Comparison of ENCODE assay signal across 8 cellular contexts in genomic region chr17:7240375-7240774, GRCh38. TPM values are rescaled to one million over a fixed set of nuclear protein-coding genes. Genes with fewer than 3 reads are reported as not detected.
DNase-seq lines count a peak whose midpoint lies in the region; ATAC-seq, FAIRE-seq and TF ChIP-seq lines count a peak whose summit lies in the region.

No MANE protein-coding gene starts in this region.

- no peak overlapping the region for H4K12ac ChIP-seq in trophoblast cell (ENCODE audit: low read depth, low read length)

- H3K4me2 ChIP-seq in DOHH2 (ENCODE audit: low read length) (peak overlapping the region; percentile 97), OCI-LY3 (ENCODE audit: low read length) (peak overlapping the region; percentile 96), H1 (ENCODE audit: insufficient read depth in 1 of 2, low read depth in 2 of 2, low read length in 2 of 2) (peak overlapping the region; percentile 92 to 93; a peak in 3 of 4 replicates), trophoblast cell (ENCODE audit: low read length) (peak overlapping the region; percentile 92)

- no peak for FAIRE-seq in H1 (lab: Jason Lieb, UNC)

- H2AK5ac ChIP-seq in H1 (ENCODE audit: low read depth, low read length) (no peak overlapping the region), trophoblast cell (ENCODE audit: low read length) (no peak overlapping the region)

- peak overlapping the region; percentile 78 for H3K27ac ChIP-seq in DOHH2 (ENCODE audit: low read depth, low read length)
- H3K27ac ChIP-seq in OCI-LY3 (ENCODE audit: low read length) = peak overlapping the region; percentile 86
- no peak overlapping the region; the same call in 1 of the 2 replicates for H3K27ac ChIP-seq in H1 (ENCODE audit: low read depth, low read length)
- no peak overlapping the region for H3K27ac ChIP-seq in trophoblast cell (ENCODE audit: low read depth, low read length)

- no peak overlapping the region for H2BK15ac ChIP-seq in H1 (ENCODE audit: low read length)

- TF ChIP-seq RAD21 in H1 (IDR thresholded peaks at IDR 0.05 in 1 of 2, conservative IDR thresholded peaks at IDR 0.05 in 1 of 2; ENCODE audit: low read depth in 2 of 2, low read length in 2 of 2) = no peak

- TF ChIP-seq POLR2A in H1 (IDR thresholded peaks at IDR 0.05; ENCODE audit: control extremely low read depth in 1 of 2, low read depth in 2 of 2, low read length in 2 of 2) = no peak

- H3K56ac ChIP-seq in H1 (replicated peaks; ENCODE audit: insufficient read length, low read depth, low read length) = no peak overlapping the region

- peaks cover 51% of the 10 kb centered on the region for H3K4me1 ChIP-seq in DOHH2 (ENCODE audit: control insufficient read depth, low read length)
- H3K4me1 ChIP-seq in OCI-LY3 (ENCODE audit: low read length) = peaks cover 31% of the 10 kb centered on the region
- peaks cover 5 to 20% (median 12%) of the 10 kb centered on the region in 4 experiments; a peak in 6 of 7 replicates for H3K4me1 ChIP-seq in H1 (replicated peaks in 1 of 4; ENCODE audit: control insufficient read depth in 3 of 4, insufficient read depth in 4 of 4, low read length in 3 of 4)
- peaks cover 16 to 21% of the 10 kb centered on the region in 2 experiments for H3K4me1 ChIP-seq in trophoblast cell (ENCODE audit: control insufficient read depth in 1 of 2, insufficient read depth in 2 of 2, low read length in 2 of 2)

- 84% methylated on average over 4 of the region's 4 CpGs; no CpG with 5 or more reads in 1 of the 2 experiments for WGBS in H1 (ENCODE audit: extremely low coverage in 1 of 2, insufficient coverage in 1 of 2, insufficient read length in 1 of 2, insufficient replicate concordance in 2 of 2, low coverage in 1 of 2, low lambda C conversion rate in 2 of 2, missing lambda C conversion rate in 1 of 2), 2 experiments
- WGBS in trophoblast cell (ENCODE audit: extremely low coverage, insufficient coverage, insufficient read length) = no CpG with 5 or more reads among the region's 4 CpGs

- H3K79me1 ChIP-seq in H1 (ENCODE audit: low read depth, low read length) (peaks cover 8% of the 10 kb centered on the region; the same call in 1 of the 2 replicates), trophoblast cell (ENCODE audit: low read length) (peaks cover 27% of the 10 kb centered on the region)

- H3K36me3 ChIP-seq in DOHH2 (ENCODE audit: control insufficient read depth, low read length) (peaks cover 64% of the 10 kb centered on the region), OCI-LY3 (replicated peaks; ENCODE audit: low read depth, low read length) (peaks cover 13% of the 10 kb centered on the region), H1 (ENCODE audit: control insufficient read depth in 2 of 4, insufficient read depth in 4 of 4, low read length in 3 of 4) (peaks cover 12 to 45% (median 30%) of the 10 kb centered on the region in 4 experiments; a peak in 7 of 8 replicates), trophoblast cell (ENCODE audit: control insufficient read depth in 1 of 2, insufficient read depth in 2 of 2, low read length in 2 of 2) (peaks cover 27 to 41% of the 10 kb centered on the region in 2 experiments)

- H2BK120ac ChIP-seq in H1 (replicated peaks; ENCODE audit: low read depth, low read length) = no peak overlapping the region
- H2BK120ac ChIP-seq in trophoblast cell (ENCODE audit: insufficient read depth, low read length, poor library complexity) = no peak overlapping the region

- H3K4me3 ChIP-seq in DOHH2 (ENCODE audit: low read length) = peak overlapping the region; percentile 100
- H3K4me3 ChIP-seq in OCI-LY3 (ENCODE audit: low read length) = peak overlapping the region; percentile 94
- H3K4me3 ChIP-seq in H1 (ENCODE audit: extremely low read depth in 1 of 4, insufficient read depth in 2 of 4, low read depth in 3 of 4, low read length in 4 of 4) = peak overlapping the region; percentile 19 to 90 (median 77); a peak in 3 of 8 replicates
- H3K4me3 ChIP-seq in trophoblast cell (ENCODE audit: low read depth, low read length) = no peak overlapping the region

- H3K23me2 ChIP-seq in H1 (ENCODE audit: low read depth, low read length) = peaks cover 18% of the 10 kb centered on the region

- H2AFZ ChIP-seq in OCI-LY3 (ENCODE audit: low read depth, low read length) = no peak overlapping the region
- H2AFZ ChIP-seq in H1 (ENCODE audit: low read length) = no peak overlapping the region
- no peak overlapping the region for H2AFZ ChIP-seq in trophoblast cell (ENCODE audit: insufficient read depth, low read length, poor library complexity)

- H3K27me3 ChIP-seq in DOHH2 (ENCODE audit: control insufficient read depth, low read length) (no peaks in the 10 kb centered on the region), OCI-LY3 (ENCODE audit: low read depth, low read length) (no peaks in the 10 kb centered on the region), H1 (replicated peaks in 1 of 4; ENCODE audit: control insufficient read depth in 3 of 4, extremely low read depth in 1 of 4, insufficient read depth in 3 of 4, low read length in 3 of 4) (no peaks in the 10 kb centered on the region), trophoblast cell (ENCODE audit: insufficient read depth, low read length) (no peaks in the 10 kb centered on the region)

- H3F3A ChIP-seq in DOHH2 (ENCODE audit: control insufficient read depth, insufficient read depth) = peaks cover 49% of the 10 kb centered on the region

- H3K18ac ChIP-seq in H1 (ENCODE audit: extremely low read depth, low read length) (no peak overlapping the region), trophoblast cell (ENCODE audit: low read length) (no peak overlapping the region)

- no peaks in the 10 kb centered on the region for H3K9me2 ChIP-seq in DOHH2 (replicated peaks; ENCODE audit: control insufficient read depth, low read length)

- ATAC-seq in HG03565 (IDR thresholded peaks at IDR 0.05; ENCODE audit: unreplicated experiment) (no peak), GM19023 (IDR thresholded peaks at IDR 0.05; ENCODE audit: unreplicated experiment) (no peak), HG02981 (IDR thresholded peaks at IDR 0.05; ENCODE audit: unreplicated experiment) (no peak)

- no peak overlapping the region for H4K5ac ChIP-seq in H1 (ENCODE audit: insufficient read length, low read depth, low read length)

- no peak for DNase-seq in H1 (ENCODE audit: low read depth in 1 of 2, low spot score in 2 of 2)
- DNase-seq in trophoblast cell = no peak
- DNase-seq in NCI-H1436 treated with DMSO at 0.1 percent for 48 hours (lab: John Stamatoyannopoulos, UW) = no peak

- H2BK20ac ChIP-seq in H1 (ENCODE audit: low read length) = no peak overlapping the region

- H2BK5ac ChIP-seq in H1 (ENCODE audit: low read depth, low read length) = no peak overlapping the region
- no peak overlapping the region for H2BK5ac ChIP-seq in trophoblast cell (ENCODE audit: low read depth, low read length, poor library complexity)

- H3K9me3 ChIP-seq in DOHH2 (ENCODE audit: control insufficient read depth, insufficient read depth, low read length) (no peaks in the 10 kb centered on the region), OCI-LY3 (ENCODE audit: insufficient read depth, low read length) (no peaks in the 10 kb centered on the region), H1 (ENCODE audit: insufficient read depth in 2 of 2, low read depth in 1 of 2, low read length in 1 of 2) (no peaks in the 10 kb centered on the region), trophoblast cell (ENCODE audit: insufficient read depth, low read depth, low read length) (peaks cover 4% of the 10 kb centered on the region)

- POLR2A ChIA-PET in H1 (lab: Charles Lee; ENCODE audit: partially characterized antibody) = interaction anchor here (0.9 to 19.7 kb wide), 10 partner anchors 8 to 84 kb away, joined by 3 to 386 read pairs (median 8); partner anchors contain the start of genes ACADVL, CLDN7, CTDNEP1 and DLG4

- TF ChIP-seq EP300 in H1 (IDR thresholded peaks at IDR 0.05; ENCODE audit: borderline replicate concordance in 1 of 2, low read depth in 2 of 2, low read length in 2 of 2) = no peak

- H3K9ac ChIP-seq in OCI-LY3 (ENCODE audit: low read length) = peak overlapping the region; percentile 58
- H3K9ac ChIP-seq in H1 (replicated peaks in 1 of 4; ENCODE audit: extremely low read depth in 1 of 4, low read depth in 3 of 4, low read length in 3 of 4) = no peak overlapping the region
- H3K9ac ChIP-seq in trophoblast cell (ENCODE audit: low read length) = no peak overlapping the region

- no peak overlapping the region for H3K23ac ChIP-seq in H1 (ENCODE audit: insufficient read length)
- H3K23ac ChIP-seq in trophoblast cell (ENCODE audit: low read length) = no peak overlapping the region

- H4K8ac ChIP-seq in H1 (ENCODE audit: extremely low read depth, insufficient read depth, low read length) = no peak overlapping the region
- H4K8ac ChIP-seq in trophoblast cell (ENCODE audit: low read depth, low read length) = no peak overlapping the region

- H3K79me2 ChIP-seq in DOHH2 (ENCODE audit: control insufficient read depth, low read length) (peaks cover 60% of the 10 kb centered on the region), OCI-LY3 (ENCODE audit: low read length) (peaks cover 48% of the 10 kb centered on the region), H1 (ENCODE audit: control insufficient read depth in 1 of 2, insufficient read depth in 2 of 2, low read length in 2 of 2) (peaks cover 0 to 48% of the 10 kb centered on the region in 2 experiments; a peak in 2 of 4 replicates), trophoblast cell (ENCODE audit: control insufficient read depth, insufficient read depth, low read length, poor library complexity) (peaks cover 26% of the 10 kb centered on the region)

- no peak overlapping the region for H4K91ac ChIP-seq in H1 (replicated peaks; ENCODE audit: insufficient read length, low read length)
- H4K91ac ChIP-seq in trophoblast cell (ENCODE audit: low read depth, low read length) = no peak overlapping the region

- CTCF ChIA-PET in H1 (lab: Charles Lee; ENCODE audit: partially characterized antibody) = interaction anchor here (0.8 to 6.4 kb wide), 4 partner anchors 20 to 208 kb away, joined by 3 to 46 read pairs (median 14); partner anchors contain the start of genes ACADVL and DLG4

- no peak for TF ChIP-seq CTCF in DOHH2 (IDR thresholded peaks at IDR 0.05; ENCODE audit: low read depth, low read length, poor library complexity, severe bottlenecking)
- no peak for TF ChIP-seq CTCF in OCI-LY3 (IDR thresholded peaks at IDR 0.05; ENCODE audit: low read depth, low read length)
- no peak for TF ChIP-seq CTCF in H1 (IDR thresholded peaks at IDR 0.05; ENCODE audit: control extremely low read depth in 1 of 3, insufficient read depth in 1 of 3, low read depth in 1 of 3, low read length in 3 of 3)

- H4K20me1 ChIP-seq in DOHH2 (ENCODE audit: control insufficient read depth, insufficient read depth, low read depth, low read length) = peaks cover 8% of the 10 kb centered on the region; the same call in 1 of the 2 replicates
- H4K20me1 ChIP-seq in OCI-LY3 (ENCODE audit: insufficient read depth, low read length) = peaks cover 5% of the 10 kb centered on the region
- H4K20me1 ChIP-seq in H1 (replicated peaks in 1 of 2; ENCODE audit: control insufficient read depth in 1 of 2, insufficient read depth in 2 of 2, low read length in 2 of 2) = peaks cover 10 to 15% of the 10 kb centered on the region in 2 experiments

- no peak overlapping the region for H3K4ac ChIP-seq in H1 (replicated peaks; ENCODE audit: insufficient read length, low read depth, low read length)
- H3K4ac ChIP-seq in trophoblast cell (ENCODE audit: low read depth, low read length) = peak overlapping the region; percentile 44

- no peak overlapping the region for H3K14ac ChIP-seq in H1 (ENCODE audit: insufficient read length)
- H3K14ac ChIP-seq in trophoblast cell (ENCODE audit: low read length) = no peak overlapping the region

- H2BK12ac ChIP-seq in H1 (ENCODE audit: low read depth, low read length) = no peak overlapping the region
- H2BK12ac ChIP-seq in trophoblast cell (ENCODE audit: low read length) = no peak overlapping the region

RNA-seq across cellular contexts. Expression of gene PHF23, which starts 1.1 kb away (rescaled TPM):
- total RNA-seq in H1 (2021; fragmentation: NEBNext Ultra II Directional; extraction: Animal tissue kit (Norgen Biotek cat#: 25700)) = 62.8 and 65.1 TPM in 2 replicates
- 46.5 and 47.5 TPM in 2 replicates for polyA plus RNA-seq in H1 (2011; rRNA removed)
- polyA plus RNA-seq in H1 (2011; cell fraction: cytosol; rRNA removed) = 45.6 TPM
- polyA plus RNA-seq in H1 (2011; cell fraction: nucleus; rRNA removed) = 44.4 TPM
- polyA plus RNA-seq in H1 (2012, experiment 1 of 2) = 57.1 to 63.2 TPM (median 57.6 TPM) in 4 replicates
- polyA plus RNA-seq in H1 (2012, experiment 2 of 2) = 65.8 TPM
- 66.2 TPM for polyA plus RNA-seq in H1 (2013, experiment 1 of 2)
- polyA plus RNA-seq in H1 (2013, experiment 2 of 2) = 69.5 TPM
- 46.8 and 59.7 TPM in 2 replicates for polyA minus RNA-seq in H1 (2011; rRNA and poly(A)+ RNA removed)
- 27.7 TPM for polyA minus RNA-seq in H1 (2011; cell fraction: cytosol; rRNA and poly(A)+ RNA removed)
- polyA minus RNA-seq in H1 (2011; cell fraction: nucleus; rRNA and poly(A)+ RNA removed) = 19.8 TPM
- polyA plus RNA-seq in trophoblast cell (2013) = 127 and 128 TPM in 2 replicates

RNA-seq across cellular contexts. Expression of gene GABARAP, which starts 1.9 kb away (rescaled TPM):
- 252 and 265 TPM in 2 replicates for total RNA-seq in H1 (2021; fragmentation: NEBNext Ultra II Directional; extraction: Animal tissue kit (Norgen Biotek cat#: 25700))
- polyA plus RNA-seq in H1 (2011; rRNA removed) = 351 and 581 TPM in 2 replicates
- polyA plus RNA-seq in H1 (2011; cell fraction: cytosol; rRNA removed) = 311 TPM
- 154 TPM for polyA plus RNA-seq in H1 (2011; cell fraction: nucleus; rRNA removed)
- polyA plus RNA-seq in H1 (2012, experiment 1 of 2) = 343 to 418 TPM (median 350 TPM) in 4 replicates
- polyA plus RNA-seq in H1 (2012, experiment 2 of 2) = 370 TPM
- polyA plus RNA-seq in H1 (2013, experiment 1 of 2) = 374 TPM
- 396 TPM for polyA plus RNA-seq in H1 (2013, experiment 2 of 2)
- 207 and 212 TPM in 2 replicates for polyA minus RNA-seq in H1 (2011; rRNA and poly(A)+ RNA removed)
- 78.2 TPM for polyA minus RNA-seq in H1 (2011; cell fraction: cytosol; rRNA and poly(A)+ RNA removed)
- polyA minus RNA-seq in H1 (2011; cell fraction: nucleus; rRNA and poly(A)+ RNA removed) = 77.3 TPM
- polyA plus RNA-seq in trophoblast cell (2013) = 1,014 and 1,021 TPM in 2 replicates

RNA-seq across cellular contexts. Expression of gene DVL2, which starts 6.1 kb away (rescaled TPM):
- 59.3 and 59.6 TPM in 2 replicates for total RNA-seq in H1 (2021; fragmentation: NEBNext Ultra II Directional; extraction: Animal tissue kit (Norgen Biotek cat#: 25700))
- 19.0 and 29.7 TPM in 2 replicates for polyA plus RNA-seq in H1 (2011; rRNA removed)
- 15.8 TPM for polyA plus RNA-seq in H1 (2011; cell fraction: cytosol; rRNA removed)
- polyA plus RNA-seq in H1 (2011; cell fraction: nucleus; rRNA removed) = 56.7 TPM
- 47.0 to 54.8 TPM (median 48.8 TPM) in 4 replicates for polyA plus RNA-seq in H1 (2012, experiment 1 of 2)
- polyA plus RNA-seq in H1 (2012, experiment 2 of 2) = 44.2 TPM
- 28.5 TPM for polyA plus RNA-seq in H1 (2013, experiment 1 of 2)
- 25.2 TPM for polyA plus RNA-seq in H1 (2013, experiment 2 of 2)
- 20.1 and 32.9 TPM in 2 replicates for polyA minus RNA-seq in H1 (2011; rRNA and poly(A)+ RNA removed)
- polyA minus RNA-seq in H1 (2011; cell fraction: cytosol; rRNA and poly(A)+ RNA removed) = 19.4 TPM
- polyA minus RNA-seq in H1 (2011; cell fraction: nucleus; rRNA and poly(A)+ RNA removed) = 46.9 TPM
- 34.2 and 34.4 TPM in 2 replicates for polyA plus RNA-seq in trophoblast cell (2013)

RNA-seq across cellular contexts. Expression of gene CTDNEP1, which starts 11.2 kb away (rescaled TPM):
- 120 and 123 TPM in 2 replicates for total RNA-seq in H1 (2021; fragmentation: NEBNext Ultra II Directional; extraction: Animal tissue kit (Norgen Biotek cat#: 25700))
- 106 and 114 TPM in 2 replicates for polyA plus RNA-seq in H1 (2011; rRNA removed)
- polyA plus RNA-seq in H1 (2011; cell fraction: cytosol; rRNA removed) = 88.4 TPM
- 152 TPM for polyA plus RNA-seq in H1 (2011; cell fraction: nucleus; rRNA removed)
- polyA plus RNA-seq in H1 (2012, experiment 1 of 2) = 123 to 148 TPM (median 139 TPM) in 4 replicates
- 151 TPM for polyA plus RNA-seq in H1 (2012, experiment 2 of 2)
- polyA plus RNA-seq in H1 (2013, experiment 1 of 2) = 94.4 TPM
- 102 TPM for polyA plus RNA-seq in H1 (2013, experiment 2 of 2)
- polyA minus RNA-seq in H1 (2011; rRNA and poly(A)+ RNA removed) = 123 and 147 TPM in 2 replicates
- polyA minus RNA-seq in H1 (2011; cell fraction: cytosol; rRNA and poly(A)+ RNA removed) = 79.0 TPM
- polyA minus RNA-seq in H1 (2011; cell fraction: nucleus; rRNA and poly(A)+ RNA removed) = 82.6 TPM
- polyA plus RNA-seq in trophoblast cell (2013) = 137 and 140 TPM in 2 replicates

RNA-seq across cellular contexts. Expression of gene ELP5, which starts 11.6 kb away (rescaled TPM):
- total RNA-seq in H1 (2021; fragmentation: NEBNext Ultra II Directional; extraction: Animal tissue kit (Norgen Biotek cat#: 25700)) = 75.4 and 78.1 TPM in 2 replicates
- 107 and 117 TPM in 2 replicates for polyA plus RNA-seq in H1 (2011; rRNA removed)
- 97.9 TPM for polyA plus RNA-seq in H1 (2011; cell fraction: cytosol; rRNA removed)
- polyA plus RNA-seq in H1 (2011; cell fraction: nucleus; rRNA removed) = 68.1 TPM
- polyA plus RNA-seq in H1 (2012, experiment 1 of 2) = 78.7 to 99.0 TPM (median 88.0 TPM) in 4 replicates
- polyA plus RNA-seq in H1 (2012, experiment 2 of 2) = 129 TPM
- 56.8 TPM for polyA plus RNA-seq in H1 (2013, experiment 1 of 2)
- 61.9 TPM for polyA plus RNA-seq in H1 (2013, experiment 2 of 2)
- polyA minus RNA-seq in H1 (2011; rRNA and poly(A)+ RNA removed) = 35.6 and 43.4 TPM in 2 replicates
- polyA minus RNA-seq in H1 (2011; cell fraction: cytosol; rRNA and poly(A)+ RNA removed) = 20.9 TPM
- polyA minus RNA-seq in H1 (2011; cell fraction: nucleus; rRNA and poly(A)+ RNA removed) = 25.1 TPM
- 47.1 and 48.7 TPM in 2 replicates for polyA plus RNA-seq in trophoblast cell (2013)

Comparison
In these comparisons a context has a peak if more than half of its experiments do, and no peak if none do; other contexts are left out.
1. H3K27ac ChIP-seq: peak in DOHH2 (single experiment) and OCI-LY3 (single experiment); none in H1 (single experiment) and trophoblast cell (single experiment).
2. Peak in every context shown above with its lines, with median percentiles within 50 percentile points of each other: H3K4me2 ChIP-seq.